ENCODE assay signal across 32 cellular contexts in the genomic region with DNA sequence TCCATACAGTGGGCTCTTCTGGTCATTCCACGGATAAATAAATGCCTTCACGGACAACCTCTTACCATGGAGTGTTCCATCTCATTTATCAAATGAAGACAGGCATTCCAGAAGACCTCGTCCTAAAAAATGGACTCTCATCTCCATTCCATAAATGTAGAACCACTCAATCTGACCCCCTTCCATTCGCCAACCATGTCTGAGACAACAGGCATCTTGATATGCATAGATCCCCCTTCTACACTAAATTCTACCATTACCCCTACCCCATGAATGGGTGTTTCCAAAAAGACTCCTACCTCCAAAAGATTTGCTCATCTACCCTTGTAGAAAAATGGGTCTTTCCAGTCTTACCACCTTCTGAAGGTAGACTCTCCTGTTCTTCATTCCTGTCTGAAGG. TPM values are rescaled to one million over a fixed set of nuclear protein-coding genes. Genes with fewer than 3 reads are reported as not detected.
"Had no signal": no experiment of that assay in that cellular context is flagged by ENCODE, and none has a peak within 500 bp of the region (broad histone marks: within the 10 kb centered on the region; RNA-seq: fewer than 3 reads in every experiment).

No MANE protein-coding gene starts in this region.

- H3K4me3 ChIP-seq: ascending aorta had no signal

- H3K9me3 ChIP-seq: ascending aorta had no signal

- FAIRE-seq: TTC549 had no signal

- H3K36me3 ChIP-seq: ascending aorta had no signal

- H3K27ac ChIP-seq: ascending aorta, VCaP had no signal

- H3K27me3 ChIP-seq: ascending aorta had no signal

- H3K4me1 ChIP-seq: ascending aorta had no signal

- ATAC-seq: activated CD8-positive, alpha-beta memory T cell treated with anti-CD3 and anti-CD28 coated beads, Interleukin-2, amount 10 ng/mL, durations not matched to agents 7 days and 5 days; activated CD8-positive, alpha-beta T cell treated with anti-CD3 and anti-CD28 coated beads, Interleukin-2, amount 10 ng/mL, durations not matched to agents 7 days and 5 days; activated naive CD8-positive, alpha-beta T cell treated with anti-CD3 and anti-CD28 coated beads, Interleukin-2, amount 50 U/mL, for 24 hours had no signal

- DNase-seq: activated B cell treated with CpG ODN at 0.5 μM for 24 hours; activated CD4-positive, alpha-beta memory T cell treated with anti-CD3 and anti-CD28 coated beads, Interleukin-2, amount 10 ng/mL, durations not matched to agents 7 days and 5 days; activated CD4-positive, alpha-beta T cell treated with anti-CD3 and anti-CD28 coated beads for 4 hours; activated CD4-positive, alpha-beta T cell treated with anti-CD3 and anti-CD28 coated beads, Interleukin-2, amount 10 ng/mL, durations not matched to agents 24 days and 14 days; activated CD4-positive, alpha-beta T cell treated with anti-CD3 and anti-CD28 coated beads, Interleukin-2, amount 50 U/mL, for 1 hour; activated CD4-positive, alpha-beta T cell treated with anti-CD3 and anti-CD28 coated beads, Interleukin-2, amount 50 U/mL, for 4 hours; activated CD4-positive, CD25-positive, alpha-beta regulatory T cell treated with anti-CD3 and anti-CD28 coated beads, Interleukin-2, amount 50 U/mL, for 72 hours; activated CD8-positive, alpha-beta memory T cell treated with anti-CD3 and anti-CD28 coated beads for 24 hours; activated CD8-positive, alpha-beta memory T cell treated with anti-CD3 and anti-CD28 coated beads, Interleukin-2, amount 10 ng/mL, durations not matched to agents 7 days and 5 days; activated CD8-positive, alpha-beta memory T cell treated with anti-CD3 and anti-CD28 coated beads, Interleukin-2, amount 50 U/mL, for 48 hours; activated CD8-positive, alpha-beta T cell treated with anti-CD3 and anti-CD28 coated beads, Interleukin-2, amount 10 ng/mL, durations not matched to agents 7 days and 5 days; activated effector memory CD4-positive, alpha-beta T cell treated with Interleukin-2 at 50 U/mL for 16 hours; activated gamma-delta T cell; activated naive CD4-positive, alpha-beta T cell treated with anti-CD3 and anti-CD28 coated beads, Interleukin-2, amount 10 ng/mL, durations not matched to agents 7 days and 5 days; activated naive CD4-positive, alpha-beta T cell treated with Interleukin-2 at 50 U/mL for 16 hours; activated naive CD8-positive, alpha-beta T cell treated with anti-CD3 and anti-CD28 coated beads, Interleukin-2, amount 10 ng/mL, durations not matched to agents 7 days and 5 days; activated naive CD8-positive, alpha-beta T cell treated with anti-CD3 and anti-CD28 coated beads, Interleukin-2, amount 50 U/mL, for 24 hours; activated T-cell treated with anti-CD3 and anti-CD28 coated beads, Interleukin-2, amount 50 U/mL, for 24 hours; activated T-cell treated with anti-CD3 and anti-CD28 coated beads, Interleukin-2, amount 50 U/mL, for 48 hours; amygdala; anterior cingulate cortex; central memory CD4-positive, alpha-beta T cell; T-helper 1 cell; T-helper 2 cell; T-helper 9 cell had no signal

RNA-seq across cellular contexts. Expression of a gene that starts 9.0 kb away (rescaled TPM):
- total RNA-seq: activated CD8-positive, alpha-beta memory T cell treated with anti-CD3 and anti-CD28 coated beads, Interleukin-2, amount 10 ng/mL, durations not matched to agents 7 days and 5 days; activated naive CD8-positive, alpha-beta T cell treated with anti-CD3 and anti-CD28 coated beads, Interleukin-2, amount 10 ng/mL, durations not matched to agents 7 days and 5 days had no signal

RNA-seq across cellular contexts. Expression of a gene that starts 15.3 kb away (rescaled TPM):
- total RNA-seq: activated B cell treated with CpG ODN at 0.5 μM for 24 hours; activated CD4-positive, alpha-beta memory T cell treated with anti-CD3 and anti-CD28 coated beads, Interleukin-2, amount 10 ng/mL, durations not matched to agents 7 days and 5 days; activated CD8-positive, alpha-beta memory T cell treated with anti-CD3 and anti-CD28 coated beads, Interleukin-2, amount 10 ng/mL, durations not matched to agents 7 days and 5 days; activated CD8-positive, alpha-beta T cell treated with anti-CD3 and anti-CD28 coated beads, Interleukin-2, amount 10 ng/mL, durations not matched to agents 7 days and 5 days; activated naive CD8-positive, alpha-beta T cell treated with anti-CD3 and anti-CD28 coated beads, Interleukin-2, amount 10 ng/mL, durations not matched to agents 7 days and 5 days; ascending aorta had no signal

RNA-seq across cellular contexts. Expression of a gene that starts 21.0 kb away (rescaled TPM):
- total RNA-seq: activated B cell treated with CpG ODN at 0.5 μM for 24 hours had no signal

RNA-seq across cellular contexts. Expression of a gene that starts 23.9 kb away (rescaled TPM):
- total RNA-seq: activated B cell treated with CpG ODN at 0.5 μM for 24 hours; activated CD4-positive, alpha-beta memory T cell treated with anti-CD3 and anti-CD28 coated beads, Interleukin-2, amount 10 ng/mL, durations not matched to agents 7 days and 5 days; activated CD4-positive, alpha-beta T cell treated with anti-CD3 and anti-CD28 coated beads, Interleukin-2, amount 10 ng/mL, durations not matched to agents 24 days and 14 days; activated CD8-positive, alpha-beta memory T cell treated with anti-CD3 and anti-CD28 coated beads, Interleukin-2, amount 10 ng/mL, durations not matched to agents 7 days and 5 days; activated CD8-positive, alpha-beta T cell treated with anti-CD3 and anti-CD28 coated beads, Interleukin-2, amount 10 ng/mL, durations not matched to agents 7 days and 5 days; activated naive CD8-positive, alpha-beta T cell treated with anti-CD3 and anti-CD28 coated beads, Interleukin-2, amount 10 ng/mL, durations not matched to agents 7 days and 5 days; activated T-helper 2 cell treated with anti-CD3 and anti-CD28 coated beads, Interferon-gamma antibody, Interleukin-2, Interleukin-4, amounts not matched to agents 10 μg/mL and 5 μg/mL and 100 μg/mL, durations not matched to agents 14 hours and 24 hours and 36 hours; ascending aorta; cardiac septum; cerebellum had no signal
- polyA plus RNA-seq: adipose tissue had no signal
